ENCODE assay signal across 20 cellular contexts in the genomic region with DNA sequence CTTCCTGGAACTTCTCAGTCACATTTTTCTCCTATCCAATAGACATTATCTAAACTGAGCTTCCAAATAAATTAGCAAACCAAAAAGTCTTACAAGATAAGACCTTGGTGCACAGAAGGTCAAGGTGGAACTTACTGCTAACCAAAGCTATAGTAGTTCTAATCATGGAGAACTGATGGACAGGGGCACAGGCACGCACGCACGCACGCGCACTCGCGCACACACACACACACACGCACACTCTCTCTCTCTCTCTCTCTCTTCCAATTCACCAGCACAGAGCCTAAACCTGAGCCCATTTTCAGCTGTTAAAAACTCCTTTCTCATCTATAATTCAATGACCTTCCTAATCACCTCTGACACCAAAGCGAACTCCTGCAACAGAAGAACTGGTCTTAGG. TPM values are rescaled to one million over a fixed set of nuclear protein-coding genes. Genes with fewer than 3 reads are reported as not detected.
DNase-seq lines count a peak whose midpoint lies in the region; ATAC-seq and TF ChIP-seq lines count a peak whose summit lies in the region.
"Had no signal": no experiment of that assay in that cellular context is flagged by ENCODE, and none has a peak within 500 bp of the region (broad histone marks: within the 10 kb centered on the region; RNA-seq: fewer than 3 reads in every experiment).

No MANE protein-coding gene starts in this region.

- H3K27ac Mint-ChIP-seq in WTC11, result peak overlapping the region; percentile 4; the same call in 1 of the 2 replicates
- no peak overlapping the region for H3K27ac Mint-ChIP-seq in CD4-positive, alpha-beta memory T cell
- H3K27ac Mint-ChIP-seq: CD4-positive, alpha-beta T cell had no signal

- H3K27ac ChIP-seq in dorsolateral prefrontal cortex, result peak overlapping the region in 50 of 59 donors; percentile 4 to 99 (median 96)
- no peak overlapping the region for H3K27ac ChIP-seq in trophoblast cell (ENCODE audit: low read depth, low read length)
- no peak overlapping the region for H3K27ac ChIP-seq in tibial artery
- no peak overlapping the region for H3K27ac ChIP-seq in CD4-positive, alpha-beta memory T cell (ENCODE audit: low read depth, low read length)
- H3K27ac ChIP-seq: BLaER1, SJCRH30 had no signal

- H3K9me3 ChIP-seq in trophoblast cell (ENCODE audit: insufficient read depth, low read depth, low read length) (no peaks in the 10 kb centered on the region), tibial artery (no peaks in the 10 kb centered on the region)
- H3K9me3 ChIP-seq in CD4-positive, alpha-beta memory T cell (ENCODE audit: control insufficient read depth in 1 of 2, low read length in 2 of 2), result no peaks in the 10 kb centered on the region
- H3K9me3 ChIP-seq: BLaER1, Caco-2 had no signal

- H3K36me3 Mint-ChIP-seq in WTC11, result peaks cover 71% of the 10 kb centered on the region
- no peaks in the 10 kb centered on the region for H3K36me3 Mint-ChIP-seq in CD4-positive, alpha-beta memory T cell

- intact Hi-C loops in dorsolateral prefrontal cortex (cut with DNase I), result loop anchor here (5.0 to 10.0 kb wide), 2 partner anchors 53 to 286 kb away; no protein-coding TSS in a partner anchor
- intact Hi-C loops in tibial artery (cut with DNase I; ENCODE audit: low total_unique reads), result no loop called here
- intact Hi-C loops in CD4-positive, alpha-beta memory T cell (cut with micrococcal nuclease), result no loop called here

- ATAC-seq in WTC11, result no peak
- ATAC-seq: HCT116, Panc1 had no signal

- H3K18ac ChIP-seq in trophoblast cell (ENCODE audit: low read length), result no peak overlapping the region

- H2BK5ac ChIP-seq in trophoblast cell (ENCODE audit: low read depth, low read length, poor library complexity), result no peak overlapping the region

- H2AFZ ChIP-seq in trophoblast cell (ENCODE audit: insufficient read depth, low read length, poor library complexity), result no peak overlapping the region

- POLR2A ChIA-PET in WTC11 (lab: Charles Lee), result interaction anchor here (1.6 kb wide), 1 partner anchor 11 kb away, joined by 3 read pairs; no protein-coding TSS in a partner anchor
- POLR2A ChIA-PET in CD4-positive, alpha-beta memory T cell (lab: Charles Lee; ENCODE audit: partially characterized antibody), result no interaction called here

- H3K36me3 ChIP-seq in trophoblast cell (ENCODE audit: control insufficient read depth in 1 of 2, insufficient read depth in 2 of 2, low read length in 2 of 2), result peaks cover 10 to 13% of the 10 kb centered on the region in 2 experiments
- peaks cover 0 to 6% (median 4%) of the 10 kb centered on the region in 3 donors for H3K36me3 ChIP-seq in tibial artery
- no peaks in the 10 kb centered on the region for H3K36me3 ChIP-seq in CD4-positive, alpha-beta memory T cell (ENCODE audit: insufficient read depth, low read length)
- H3K36me3 ChIP-seq: BLaER1 had no signal

- DNase-seq in WTC11 (ENCODE audit: low spot score) (no peak), dorsolateral prefrontal cortex (peak in 1 of 10 donors; percentile 29), trophoblast cell (no peak), EL (no peak), tibial artery (no peak)
- no peak for DNase-seq in CD4-positive, alpha-beta memory T cell
- DNase-seq in activated CD4-positive, alpha-beta T cell treated with anti-CD3 and anti-CD28 coated beads, Interleukin-2, amount 50 U/mL, for 1 hour, result no peak
- DNase-seq: Caco-2; CD4-positive, alpha-beta T cell; DMS 273 treated with DMSO at 0.1 percent for 48 hours; DMS79 treated with DMSO at 0.1 percent for 48 hours; IMR-90; NCI-H1105; NCI-H2081; NCI-H524 treated with DMSO at 0.1 percent for 48 hours; NCI-H82; SJCRH30 had no signal

- no peak overlapping the region for H2BK120ac ChIP-seq in trophoblast cell (ENCODE audit: insufficient read depth, low read length, poor library complexity)

- H3K14ac ChIP-seq in trophoblast cell (ENCODE audit: low read length), result no peak overlapping the region

- H3K79me1 ChIP-seq in trophoblast cell (ENCODE audit: low read length), result peaks cover 2% of the 10 kb centered on the region

- H4K12ac ChIP-seq in trophoblast cell (ENCODE audit: low read depth, low read length), result no peak overlapping the region

- H3K23ac ChIP-seq in trophoblast cell (ENCODE audit: low read length), result no peak overlapping the region

- peak overlapping the region; percentile 3; the same call in 1 of the 2 replicates for H3K4me3 Mint-ChIP-seq in WTC11
- H3K4me3 Mint-ChIP-seq in CD4-positive, alpha-beta memory T cell, result no peak overlapping the region
- H3K4me3 Mint-ChIP-seq: CD4-positive, alpha-beta T cell had no signal

- no peaks in the 10 kb centered on the region for H3K27me3 Mint-ChIP-seq in WTC11 (ENCODE audit: low read depth)
- H3K27me3 Mint-ChIP-seq in CD4-positive, alpha-beta memory T cell, result peaks cover 6% of the 10 kb centered on the region in 2 donors

- H3K9ac ChIP-seq in trophoblast cell (ENCODE audit: low read length), result no peak overlapping the region
- H3K9ac ChIP-seq: BLaER1 had no signal

- peaks cover 87% of the 10 kb centered on the region for H3K4me1 Mint-ChIP-seq in WTC11
- H3K4me1 Mint-ChIP-seq in CD4-positive, alpha-beta memory T cell, result no peaks in the 10 kb centered on the region

- peaks cover 9% of the 10 kb centered on the region; the same call in 1 of the 2 replicates for H3K9me3 Mint-ChIP-seq in WTC11
- H3K9me3 Mint-ChIP-seq in CD4-positive, alpha-beta memory T cell, result peaks cover 0 to 4% (median 2%) of the 10 kb centered on the region in 8 donors

- TF ChIP-seq CTCF in WTC11 (IDR thresholded peaks at IDR 0.05) (no peak), dorsolateral prefrontal cortex (IDR thresholded peaks at IDR 0.05 in 54 of 56, conservative IDR thresholded peaks at IDR 0.05 in 2 of 56; ENCODE audit: low read depth in 1 of 56, partially characterized antibody in 56 of 56) (no peak), tibial artery (IDR thresholded peaks at IDR 0.05) (no peak)

- H2AK5ac ChIP-seq in trophoblast cell (ENCODE audit: low read length), result no peak overlapping the region

- H3K4me1 ChIP-seq in trophoblast cell (ENCODE audit: control insufficient read depth in 1 of 2, insufficient read depth in 2 of 2, low read length in 2 of 2), result peaks cover 3 to 4% of the 10 kb centered on the region in 2 experiments
- H3K4me1 ChIP-seq in tibial artery, result peaks cover 0 to 16% (median 8%) of the 10 kb centered on the region in 4 donors
- no peaks in the 10 kb centered on the region for H3K4me1 ChIP-seq in CD4-positive, alpha-beta memory T cell (ENCODE audit: insufficient read depth, low read length)
- H3K4me1 ChIP-seq: BLaER1 had no signal

- H3K4me3 ChIP-seq in dorsolateral prefrontal cortex (peak overlapping the region in 18 of 59 donors; percentile 1 to 88 (median 78)), trophoblast cell (ENCODE audit: low read depth, low read length) (no peak overlapping the region), tibial artery (no peak overlapping the region)
- no peak overlapping the region for H3K4me3 ChIP-seq in CD4-positive, alpha-beta memory T cell (ENCODE audit: low read length in 2 of 2)
- H3K4me3 ChIP-seq: BLaER1, SJCRH30 had no signal

- H3K4ac ChIP-seq in trophoblast cell (ENCODE audit: low read depth, low read length), result peak overlapping the region; percentile 75

- no peak overlapping the region for H4K8ac ChIP-seq in trophoblast cell (ENCODE audit: low read depth, low read length)

- H3K27me3 ChIP-seq in dorsolateral prefrontal cortex (peaks cover 0 to 8% (median 0%) of the 10 kb centered on the region in 45 donors), trophoblast cell (ENCODE audit: insufficient read depth, low read length) (no peaks in the 10 kb centered on the region), tibial artery (no peaks in the 10 kb centered on the region)
- H3K27me3 ChIP-seq in CD4-positive, alpha-beta memory T cell (ENCODE audit: insufficient read depth, low read length), result no peaks in the 10 kb centered on the region
- H3K27me3 ChIP-seq: SJCRH30 had no signal

- no peak overlapping the region for H2BK12ac ChIP-seq in trophoblast cell (ENCODE audit: low read length)

- peaks cover 13% of the 10 kb centered on the region for H3K79me2 ChIP-seq in trophoblast cell (ENCODE audit: control insufficient read depth, insufficient read depth, low read length, poor library complexity)

- no peak overlapping the region for H3K4me2 ChIP-seq in trophoblast cell (ENCODE audit: low read length)
- H3K4me2 ChIP-seq: BLaER1 had no signal

- WGBS in trophoblast cell (ENCODE audit: extremely low coverage, insufficient coverage, insufficient read length), result no CpG with 5 or more reads among the region's 9 CpGs

- H4K91ac ChIP-seq in trophoblast cell (ENCODE audit: low read depth, low read length), result no peak overlapping the region

- CTCF ChIA-PET in WTC11 (lab: Charles Lee), result no interaction called here
- CTCF ChIA-PET in CD4-positive, alpha-beta memory T cell (lab: Charles Lee; ENCODE audit: partially characterized antibody), result no interaction called here

TF ChIP-seq in WTC11, 78 proteins besides CTCF, POLR2A, EP300 and RAD21:
- TF ChIP-seq ZNF396 (CRISPR knock-in tag; IDR thresholded peaks at IDR 0.05; ENCODE audit: borderline replicate concordance) (no peak), GRHL2 (CRISPR knock-in tag; IDR thresholded peaks at IDR 0.05; ENCODE audit: insufficient replicate concordance, severe bottlenecking) (no peak)
- TF ChIP-seq, protein P1, sequence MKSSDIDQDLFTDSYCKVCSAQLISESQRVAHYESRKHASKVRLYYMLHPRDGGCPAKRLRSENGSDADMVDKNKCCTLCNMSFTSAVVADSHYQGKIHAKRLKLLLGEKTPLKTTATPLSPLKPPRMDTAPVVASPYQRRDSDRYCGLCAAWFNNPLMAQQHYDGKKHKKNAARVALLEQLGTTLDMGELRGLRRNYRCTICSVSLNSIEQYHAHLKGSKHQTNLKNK (CRISPR knock-in tag; IDR thresholded peaks at IDR 0.05), result no peak
TF ChIP-seq in WTC11: peak in this region for 0.

RNA-seq across cellular contexts. Expression of a gene that starts 7.5 kb away (rescaled TPM):
- total RNA-seq in WTC11 (2021) (88.6 to 95.0 TPM (median 90.4 TPM) in 3 replicates), dorsolateral prefrontal cortex (100 to 1,000 TPM in 94 of 120 experiments, 10 to 100 TPM in 26; 69.8 to 487 (median 136) TPM)
- polyA plus RNA-seq in trophoblast cell (2013), result 21.4 and 23.8 TPM in 2 replicates
- under 1 TPM; 0.58 to 0.90 TPM for total RNA-seq in CD4-positive, alpha-beta memory T cell
- polyA plus RNA-seq in CD4-positive, alpha-beta memory T cell, result 1 to 10 TPM in 1 of 2 donors, not detected in 1; 1.0 TPM
- total RNA-seq: IMR-90 had no signal
- polyA plus RNA-seq: IMR-90 had no signal

Comparison
In these comparisons a context has a peak if more than half of its experiments do, and no peak if none do; other contexts are left out.
1. H3K27ac ChIP-seq: peak in dorsolateral prefrontal cortex (50 of 59); none in trophoblast cell (single experiment), tibial artery (0 of 2) and CD4-positive, alpha-beta memory T cell (single experiment).
2. RNA of a gene that starts 7.5 kb away (total RNA-seq): 69.8 to 487 TPM in dorsolateral prefrontal cortex and 88.6 to 95.0 TPM in WTC11; 0.58 to 0.90 TPM in CD4-positive, alpha-beta memory T cell; every median in the first group is over 10 times any median in the second.
3. intact Hi-C loops: an anchor here in dorsolateral prefrontal cortex (5.0 to 10.0 kb wide); none called in tibial artery and CD4-positive, alpha-beta memory T cell.